In genomic region chr12:68210875-68211274, GRCh38 we compare ENCODE assay signal across 30 cellular contexts. TPM values are rescaled to one million over a fixed set of nuclear protein-coding genes. Genes with fewer than 3 reads are reported as not detected.
"Had no signal": no experiment of that assay in that cellular context is flagged by ENCODE, and none has a peak within 500 bp of the region (broad histone marks: within the 10 kb centered on the region; RNA-seq: fewer than 3 reads in every experiment).

No MANE protein-coding gene starts in this region.

- H3K27me3 Mint-ChIP-seq: activated naive CD8-positive, alpha-beta T cell treated with anti-CD3 and anti-CD28 coated beads for 36 hours had no signal

- H3K9me3 Mint-ChIP-seq: activated CD4-positive, alpha-beta memory T cell treated with anti-CD3 and anti-CD28 coated beads, Interleukin-2, amount 10 ng/mL, durations not matched to agents 7 days and 5 days; activated T-helper 17 cell treated with anti-CD3 and anti-CD28 coated beads, Interleukin-2, amount 50 U/mL, for 72 hours had no signal

- H3K4me3 Mint-ChIP-seq: activated CD4-positive, alpha-beta memory T cell treated with anti-CD3 and anti-CD28 coated beads, Interleukin-2, amount 10 ng/mL, durations not matched to agents 7 days and 5 days; activated CD4-positive, alpha-beta T cell treated with anti-CD3 and anti-CD28 coated beads for 36 hours; activated naive CD8-positive, alpha-beta T cell treated with anti-CD3 and anti-CD28 coated beads for 36 hours; activated T-cell treated with anti-CD3 and anti-CD28 coated beads, Interleukin-2, amount 50 U/mL, for 72 hours; activated T-helper 17 cell treated with anti-CD3 and anti-CD28 coated beads, Interleukin-2, amount 50 U/mL, for 72 hours had no signal

- H3K27ac Mint-ChIP-seq: activated CD4-positive, alpha-beta memory T cell treated with anti-CD3 and anti-CD28 coated beads, Interleukin-2, amount 10 ng/mL, durations not matched to agents 7 days and 5 days; activated CD4-positive, alpha-beta T cell treated with anti-CD3 and anti-CD28 coated beads for 36 hours; activated naive CD8-positive, alpha-beta T cell treated with anti-CD3 and anti-CD28 coated beads for 36 hours; activated T-cell treated with anti-CD3 and anti-CD28 coated beads, Interleukin-2, amount 50 U/mL, for 72 hours; activated T-helper 17 cell treated with anti-CD3 and anti-CD28 coated beads, Interleukin-2, amount 50 U/mL, for 72 hours had no signal

- DNase-seq: activated CD4-positive, alpha-beta memory T cell treated with anti-CD3 and anti-CD28 coated beads, Interleukin-2, amount 10 ng/mL, durations not matched to agents 7 days and 5 days; activated CD4-positive, alpha-beta T cell treated with anti-CD3 and anti-CD28 coated beads for 36 hours; activated effector memory CD4-positive, alpha-beta T cell treated with anti-CD3 and anti-CD28 coated beads, Interleukin-2, amount 50 U/mL, for 16 hours; activated naive CD4-positive, alpha-beta T cell; activated naive CD4-positive, alpha-beta T cell treated with anti-CD3 and anti-CD28 coated beads, Interleukin-2, amount 50 U/mL, for 16 hours; activated naive CD8-positive, alpha-beta T cell treated with anti-CD3 and anti-CD28 coated beads for 36 hours; activated T-cell treated with anti-CD3 and anti-CD28 coated beads, Interleukin-2, amount 50 U/mL, for 1 hour; activated T-cell treated with anti-CD3 and anti-CD28 coated beads, Interleukin-2, amount 50 U/mL, for 72 hours; amniotic stem cell; aorta; brain microvascular endothelial cell; central memory CD4-positive, alpha-beta T cell; NCI-H1092 treated with DMSO at 0.1 percent for 48 hours; NCI-H146; NCI-H2029 treated with DMSO at 0.1 percent for 48 hours; NCI-H2107; NCI-H226; NCI-H446 treated with DMSO at 0.1 percent for 48 hours; NCI-H748 treated with DMSO at 0.1 percent for 48 hours; SHP77; SW 1271; T-helper 1 cell; T-helper 2 cell; T-helper 9 cell had no signal

- ATAC-seq: activated CD4-positive, alpha-beta T cell treated with anti-CD3 and anti-CD28 coated beads for 36 hours; activated T-cell treated with anti-CD3 and anti-CD28 coated beads, Interleukin-2, amount 50 U/mL, for 72 hours; activated T-helper 17 cell treated with anti-CD3 and anti-CD28 coated beads, Interleukin-2, amount 50 U/mL, for 72 hours; Panc1 had no signal

RNA-seq across cellular contexts. Expression of gene IL26, which starts 14.7 kb away (rescaled TPM):
- total RNA-seq: aorta, M059J, RPMI7951, SJSA1 had no signal

RNA-seq across cellular contexts. Expression of gene IL22, which starts 42.5 kb away (rescaled TPM):
- total RNA-seq: aorta, chondrocyte, M059J, RPMI7951, SJSA1 had no signal

RNA-seq across cellular contexts. Expression of gene IFNG, which starts 51.3 kb away (rescaled TPM):
- total RNA-seq: aorta, chondrocyte, M059J, RPMI7951, SJSA1 had no signal
